ENCODE assay signal across 1 cellular context in genomic region chr15:32870240-32871033, GRCh38.
TF ChIP-seq lines count a peak whose summit lies in the region.

No MANE protein-coding gene starts in this region.

TF ChIP-seq in IMR-90, 13 proteins besides CTCF, POLR2A, EP300 and RAD21 (continued from another document):
- TF ChIP-seq RFX5 (IDR thresholded peaks at IDR 0.05; ENCODE audit: low read depth, low read length) (no peak), MXI1 (IDR thresholded peaks at IDR 0.05; ENCODE audit: borderline replicate concordance, low read depth, low read length) (no peak), ELK1 (IDR thresholded peaks at IDR 0.05; ENCODE audit: borderline replicate concordance, low read depth, low read length) (no peak)
